ENCODE assay signal across 1 cellular context in the genomic region with DNA sequence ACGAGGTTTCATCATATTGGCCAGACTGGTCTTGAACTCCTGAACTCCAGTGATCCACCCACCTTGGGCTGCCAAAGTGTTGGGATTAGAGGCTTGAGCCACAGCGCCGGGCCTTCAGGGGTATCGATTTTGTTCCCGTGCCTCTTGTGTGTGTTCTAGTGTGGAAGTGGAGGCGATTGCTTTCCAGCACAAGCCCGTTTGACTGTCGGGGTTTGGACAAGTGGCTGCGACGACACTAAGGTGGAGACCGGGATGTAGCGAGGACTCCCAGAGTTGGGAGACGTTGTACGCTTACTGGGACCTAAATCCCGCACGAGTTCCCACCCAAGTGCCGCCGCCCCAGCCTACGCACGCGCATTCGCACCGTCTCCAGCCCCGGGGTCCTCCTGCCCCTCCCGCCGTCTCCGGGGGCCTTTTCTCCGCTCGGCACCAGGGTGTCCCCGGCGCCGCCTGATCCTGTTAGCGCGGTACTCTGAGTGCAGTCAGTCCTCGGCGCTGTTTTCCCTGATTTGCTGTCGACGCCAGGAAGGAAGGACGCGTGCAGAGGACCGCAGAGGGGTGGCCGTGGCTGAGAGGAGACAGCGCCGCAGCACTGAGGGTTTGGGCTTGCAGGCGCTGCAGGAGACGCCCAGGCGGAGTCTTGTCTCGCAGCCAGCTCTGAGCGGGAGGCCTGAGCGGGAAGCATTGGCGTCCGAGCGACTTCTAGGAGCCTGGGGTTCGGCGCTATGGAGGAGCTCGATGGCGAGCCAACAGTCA.
TF ChIP-seq lines count a peak whose summit lies in the region.

A gene with protein sequence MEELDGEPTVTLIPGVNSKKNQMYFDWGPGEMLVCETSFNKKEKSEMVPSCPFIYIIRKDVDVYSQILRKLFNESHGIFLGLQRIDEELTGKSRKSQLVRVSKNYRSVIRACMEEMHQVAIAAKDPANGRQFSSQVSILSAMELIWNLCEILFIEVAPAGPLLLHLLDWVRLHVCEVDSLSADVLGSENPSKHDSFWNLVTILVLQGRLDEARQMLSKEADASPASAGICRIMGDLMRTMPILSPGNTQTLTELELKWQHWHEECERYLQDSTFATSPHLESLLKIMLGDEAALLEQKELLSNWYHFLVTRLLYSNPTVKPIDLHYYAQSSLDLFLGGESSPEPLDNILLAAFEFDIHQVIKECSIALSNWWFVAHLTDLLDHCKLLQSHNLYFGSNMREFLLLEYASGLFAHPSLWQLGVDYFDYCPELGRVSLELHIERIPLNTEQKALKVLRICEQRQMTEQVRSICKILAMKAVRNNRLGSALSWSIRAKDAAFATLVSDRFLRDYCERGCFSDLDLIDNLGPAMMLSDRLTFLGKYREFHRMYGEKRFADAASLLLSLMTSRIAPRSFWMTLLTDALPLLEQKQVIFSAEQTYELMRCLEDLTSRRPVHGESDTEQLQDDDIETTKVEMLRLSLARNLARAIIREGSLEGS (plus strand): TSS at position 643 of the 756 bp plus-strand sequence. CDS start 83 bp downstream, at position 726.

TF ChIP-seq in IMR-90, 13 proteins besides CTCF, POLR2A, EP300 and RAD21:
- peak; percentile 93 for TF ChIP-seq MAZ (IDR thresholded peaks at IDR 0.05; ENCODE audit: borderline replicate concordance, low read depth, low read length)
- no peak for TF ChIP-seq RFX5 (IDR thresholded peaks at IDR 0.05; ENCODE audit: low read depth, low read length)
- peak; percentile 53 for TF ChIP-seq BHLHE40 (IDR thresholded peaks at IDR 0.05; ENCODE audit: low read depth, low read length)
- peak; percentile 37; the same call in 1 of the 2 replicates for TF ChIP-seq MXI1 (IDR thresholded peaks at IDR 0.05; ENCODE audit: borderline replicate concordance, low read depth, low read length)
